In the genomic region with DNA sequence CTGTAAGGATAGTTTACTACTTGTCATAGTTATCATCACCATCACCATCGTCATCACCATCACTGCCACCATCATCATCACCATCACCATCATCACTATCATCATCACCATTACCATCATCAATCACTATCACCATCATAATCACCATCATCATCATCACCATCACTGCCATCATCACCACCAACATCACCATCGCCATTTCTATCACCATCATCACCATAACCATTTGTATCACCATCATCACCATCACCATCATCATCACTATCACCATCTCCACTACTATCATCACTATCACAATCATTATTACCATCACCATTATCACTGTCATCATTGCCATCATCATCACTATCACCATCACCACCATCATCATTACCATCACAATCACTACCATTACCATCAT, we compare ENCODE assay signal across 22 cellular contexts.
DNase-seq lines count a peak whose midpoint lies in the region; ATAC-seq, FAIRE-seq and TF ChIP-seq lines count a peak whose summit lies in the region.
"Had no signal": no experiment of that assay in that cellular context is flagged by ENCODE, and none has a peak within 500 bp of the region (broad histone marks: within the 10 kb centered on the region; RNA-seq: fewer than 3 reads in every experiment).

No MANE protein-coding gene starts in this region.

- FAIRE-seq in HepG2 (lab: Jason Lieb, UNC) (no peak), K562 (lab: Jason Lieb, UNC) (no peak)
- FAIRE-seq: A549, D721Med, G401.6, GM12892, GM19239 had no signal

- no peaks in the 10 kb centered on the region for H3K4me1 Mint-ChIP-seq in T-cell
- H3K4me1 Mint-ChIP-seq: B cell had no signal

- H4K8ac ChIP-seq in mesenchymal stem cell (ENCODE audit: low read length): no peak overlapping the region

- 0% methylated on average over 2 of the region's 2 CpGs for WGBS in HepG2 (ENCODE audit: low lambda C conversion rate)
- 17% methylated on average over 2 of the region's 2 CpGs for WGBS in right lobe of liver (ENCODE audit: insufficient coverage, low coverage, low lambda C conversion rate, missing lambda C conversion rate)
- WGBS in K562 (ENCODE audit: insufficient coverage, low coverage, missing lambda C conversion rate): 8% methylated on average over 2 of the region's 2 CpGs
- 42% methylated on average over 2 of the region's 2 CpGs for WGBS in mesenchymal stem cell

- H3K27me3 Mint-ChIP-seq in T-cell: no peaks in the 10 kb centered on the region
- H3K27me3 Mint-ChIP-seq: B cell; CD4-positive, alpha-beta T cell had no signal

- no peak for DNase-seq in HepG2 (ENCODE audit: low spot score)
- DNase-seq in right lobe of liver: no peak
- DNase-seq in K562 (ENCODE audit: extremely low read depth in 1 of 4, low spot score in 3 of 4): no peak
- DNase-seq in mesenchymal stem cell: no peak
- no peak for DNase-seq in medulla oblongata (ENCODE audit: extremely low spot score)
- DNase-seq in T-cell: no peak
- DNase-seq: AML-193; Caco-2; Calu3; CD4-positive, alpha-beta T cell; CD8-positive, alpha-beta T cell; DMS79 treated with DMSO at 0.1 percent for 48 hours; GF-D8 had no signal

- no peak overlapping the region for H2BK5ac ChIP-seq in mesenchymal stem cell (ENCODE audit: low read depth, low read length, poor library complexity, severe bottlenecking)

- H3K4me2 ChIP-seq in HepG2 (ENCODE audit: low read depth, low read length) (no peak overlapping the region), K562 (ENCODE audit: insufficient read depth, low read length) (no peak overlapping the region), mesenchymal stem cell (ENCODE audit: low read length, poor library complexity, severe bottlenecking) (no peak overlapping the region)
- H3K4me2 ChIP-seq: A549; BLaER1 treated with 17β-estradiol and CSF1 and Interleukin-3, amounts not matched to agents 10 nM and 100 nM had no signal

- H3K9ac ChIP-seq in HepG2 (ENCODE audit: insufficient read depth, low read depth, low read length) (no peak overlapping the region), K562 (ENCODE audit: insufficient read depth in 1 of 2, low read depth in 2 of 2, low read length in 2 of 2) (no peak overlapping the region), mesenchymal stem cell (ENCODE audit: low read length) (no peak overlapping the region)
- H3K9ac ChIP-seq: BLaER1 treated with 17β-estradiol and CSF1 and Interleukin-3, amounts not matched to agents 10 nM and 100 nM had no signal

- H4K20me1 ChIP-seq in HepG2 (ENCODE audit: insufficient read depth, low read length) (no peaks in the 10 kb centered on the region), K562 (replicated peaks; ENCODE audit: control insufficient read depth, insufficient read depth, low read length) (no peaks in the 10 kb centered on the region)
- H4K20me1 ChIP-seq: BLaER1 treated with 17β-estradiol and CSF1 and Interleukin-3, amounts not matched to agents 10 nM and 100 nM had no signal

- no peak for TF ChIP-seq EP300 in HepG2 (IDR thresholded peaks at IDR 0.05; ENCODE audit: low read depth in 2 of 2, low read length in 2 of 2)
- no peak for TF ChIP-seq EP300 in HepG2 (CRISPR knock-in tag; IDR thresholded peaks at IDR 0.05; ENCODE audit: borderline replicate concordance)
- no peak for TF ChIP-seq EP300 in K562 (IDR thresholded peaks at IDR 0.05; ENCODE audit: low read length)

- no peak overlapping the region for H2AK5ac ChIP-seq in mesenchymal stem cell (ENCODE audit: low read length, severe bottlenecking)

- H2BK15ac ChIP-seq in mesenchymal stem cell (ENCODE audit: low read depth, poor library complexity, severe bottlenecking): no peak overlapping the region

- H3K36me3 ChIP-seq in HepG2 (replicated peaks in 1 of 2; ENCODE audit: control insufficient read depth in 1 of 2, insufficient read depth in 2 of 2, low read length in 2 of 2) (no peaks in the 10 kb centered on the region), right lobe of liver (no peaks in the 10 kb centered on the region), K562 (ENCODE audit: control insufficient read depth, insufficient read depth, low read length) (no peaks in the 10 kb centered on the region), mesenchymal stem cell (ENCODE audit: control insufficient read depth in 1 of 2, insufficient read depth in 2 of 2, low read depth in 1 of 2, low read length in 2 of 2) (no peaks in the 10 kb centered on the region)
- H3K36me3 ChIP-seq: BLaER1 treated with 17β-estradiol and CSF1 and Interleukin-3, amounts not matched to agents 10 nM and 100 nM had no signal

- no peak overlapping the region for H2BK120ac ChIP-seq in mesenchymal stem cell (ENCODE audit: low read depth, low read length)

- H3K9me3 ChIP-seq in HepG2 (ENCODE audit: low read length) (no peaks in the 10 kb centered on the region), right lobe of liver (peaks cover 0 to 6% (median 0%) of the 10 kb centered on the region in 4 donors), K562 (replicated peaks; ENCODE audit: control insufficient read depth, insufficient read depth, low read depth, low read length) (no peaks in the 10 kb centered on the region), mesenchymal stem cell (ENCODE audit: control insufficient read depth, low read length) (peaks cover 11% of the 10 kb centered on the region)

- H3K4ac ChIP-seq in mesenchymal stem cell (ENCODE audit: low read depth in 1 of 2, low read length in 2 of 2): no peak overlapping the region

- no peaks in the 10 kb centered on the region for H3K4me1 ChIP-seq in HepG2 (ENCODE audit: insufficient read depth, low read length)
- H3K4me1 ChIP-seq in right lobe of liver: no peaks in the 10 kb centered on the region
- no peaks in the 10 kb centered on the region; a peak in 1 of 5 replicates for H3K4me1 ChIP-seq in K562 (replicated peaks in 1 of 2; ENCODE audit: control insufficient read depth in 2 of 2, insufficient read depth in 2 of 2, low read length in 2 of 2)
- no peaks in the 10 kb centered on the region for H3K4me1 ChIP-seq in mesenchymal stem cell (ENCODE audit: control insufficient read depth, insufficient read depth, low read depth, low read length)
- H3K4me1 ChIP-seq: A549, Caco-2 had no signal

- TF ChIP-seq POLR2A in HepG2 (IDR thresholded peaks at IDR 0.05; ENCODE audit: insufficient read depth in 1 of 2, low read depth in 2 of 2, low read length in 2 of 2) (no peak), right lobe of liver (IDR thresholded peaks at IDR 0.05) (no peak), K562 (conservative IDR thresholded peaks at IDR 0.05) (no peak)

- CTCF ChIA-PET in HepG2 (lab: Yijun Ruan, JAX; ENCODE audit: low intra/inter-chr PET ratio, low total read pairs) (no interaction called here), K562 (lab: Yijun Ruan, JAX; ENCODE audit: low intra/inter-chr PET ratio) (no interaction called here), T-cell (lab: Charles Lee) (no interaction called here)

- TF ChIP-seq RAD21 in HepG2 (CRISPR knock-in tag; IDR thresholded peaks at IDR 0.05) (no peak), K562 (CRISPR knock-in tag; conservative IDR thresholded peaks at IDR 0.05 in 1 of 2, IDR thresholded peaks at IDR 0.05 in 1 of 2) (no peak)

- TF ChIP-seq CTCF in HepG2 (CRISPR knock-in tag; IDR thresholded peaks at IDR 0.05) (no peak), right lobe of liver (IDR thresholded peaks at IDR 0.05) (no peak), K562 (IDR thresholded peaks at IDR 0.05 in 2 of 3, conservative IDR thresholded peaks at IDR 0.05 in 1 of 3; ENCODE audit: insufficient read depth in 2 of 3, low read depth in 1 of 3, low read length in 3 of 3) (no peak)

- H3K79me2 ChIP-seq in HepG2 (ENCODE audit: insufficient read depth, low read length) (no peaks in the 10 kb centered on the region), K562 (ENCODE audit: control insufficient read depth, insufficient read depth, low read length) (no peaks in the 10 kb centered on the region)

- no peak overlapping the region for H3K4me3 ChIP-seq in HepG2 (replicated peaks in 1 of 3; ENCODE audit: insufficient read depth in 1 of 3, low read depth in 2 of 3, low read length in 3 of 3)
- H3K4me3 ChIP-seq in right lobe of liver: no peak overlapping the region
- H3K4me3 ChIP-seq in K562: no peak overlapping the region
- H3K4me3 ChIP-seq in mesenchymal stem cell (ENCODE audit: insufficient read depth in 1 of 2, low read depth in 1 of 2, low read length in 2 of 2): no peak overlapping the region
- H3K4me3 ChIP-seq: A549; BLaER1 treated with 17β-estradiol and CSF1 and Interleukin-3, amounts not matched to agents 10 nM and 100 nM had no signal

- no peak overlapping the region for H3K18ac ChIP-seq in mesenchymal stem cell (ENCODE audit: low read depth in 1 of 2, low read length in 2 of 2)

- no peak overlapping the region for H3K23ac ChIP-seq in mesenchymal stem cell (ENCODE audit: low read length in 2 of 2)

- intact Hi-C loops in HepG2 (cut with micrococcal nuclease; ENCODE audit: unreplicated experiment): no loop called here
- intact Hi-C loops in right lobe of liver (cut with DNase I): no loop called here
- intact Hi-C loops in K562 (cut with micrococcal nuclease): loop anchor here (10.0 kb wide), 1 partner anchor 63 kb away; no protein-coding TSS in a partner anchor

- H3K27ac Mint-ChIP-seq in T-cell: no peak overlapping the region
- H3K27ac Mint-ChIP-seq: B cell; CD4-positive, alpha-beta T cell; CD8-positive, alpha-beta T cell had no signal

- H2AFZ ChIP-seq in HepG2 (ENCODE audit: low read length) (no peak overlapping the region), K562 (ENCODE audit: low read depth, low read length) (no peak overlapping the region), mesenchymal stem cell (ENCODE audit: low read depth, low read length) (no peak overlapping the region)

- H3K79me1 ChIP-seq in mesenchymal stem cell (replicated peaks; ENCODE audit: low read length, poor library complexity, severe bottlenecking): no peaks in the 10 kb centered on the region

- no peak overlapping the region for H3K14ac ChIP-seq in mesenchymal stem cell (ENCODE audit: low read length in 2 of 2)

- POLR2A ChIA-PET in HepG2 (lab: Yijun Ruan, JAX) (no interaction called here), K562 (lab: Yijun Ruan, JAX) (no interaction called here), T-cell (lab: Charles Lee) (no interaction called here)

- H3K27ac ChIP-seq in HepG2 (ENCODE audit: extremely low read length, insufficient read depth, low read length) (no peak overlapping the region), right lobe of liver (no peak overlapping the region), K562 (ENCODE audit: extremely low read depth, low read depth, low read length) (no peak overlapping the region), mesenchymal stem cell (ENCODE audit: low read length, poor library complexity, severe bottlenecking) (no peak overlapping the region)
- H3K27ac ChIP-seq: 22Rv1; A549; BLaER1 treated with 17β-estradiol and CSF1 and Interleukin-3, amounts not matched to agents 10 nM and 100 nM; C4-2B had no signal

- no peaks in the 10 kb centered on the region for H3K9me1 ChIP-seq in K562 (ENCODE audit: control insufficient read depth, insufficient read depth, low read length)

- ATAC-seq in HepG2 (no peak), right lobe of liver (no peak), K562 (no peak), T-cell (replicated peaks in 1 of 4) (no peak)
- ATAC-seq: A549; CD8-positive, alpha-beta T cell had no signal

- peaks cover 14 to 19% (median 16%) of the 10 kb centered on the region in 3 donors for H3K9me3 Mint-ChIP-seq in T-cell

- no peak overlapping the region for H3K4me3 Mint-ChIP-seq in T-cell
- H3K4me3 Mint-ChIP-seq: B cell; CD4-positive, alpha-beta T cell; CD8-positive, alpha-beta T cell had no signal

- BruUV-seq in HepG2 (replicated peaks; lab: Mats Ljungman, UMichigan) (no TSS peak), K562 (replicated peaks; lab: Mats Ljungman, UMichigan) (no TSS peak)

- in situ Hi-C loops in HepG2 (cut with HindIII; ENCODE audit: extremely low pct_ligation_motif_present, low pct_unique_long_range_greater_than_20kb) (no loop called here), K562 (cut with MboI) (no loop called here)

- H3K36me3 Mint-ChIP-seq in T-cell: no peaks in the 10 kb centered on the region
- H3K36me3 Mint-ChIP-seq: CD8-positive, alpha-beta T cell had no signal

- H4K91ac ChIP-seq in mesenchymal stem cell (ENCODE audit: low read length): peak overlapping the region; percentile 35

- H3K27me3 ChIP-seq in HepG2 (ENCODE audit: control insufficient read depth in 1 of 2, insufficient read depth in 2 of 2, low read length in 2 of 2) (peaks cover 0 to 1% of the 10 kb centered on the region in 2 experiments; a peak in 1 of 5 replicates), right lobe of liver (no peaks in the 10 kb centered on the region), K562 (ENCODE audit: control insufficient read depth in 2 of 2, insufficient read depth in 2 of 2, low read length in 2 of 2) (no peaks in the 10 kb centered on the region), mesenchymal stem cell (ENCODE audit: control insufficient read depth in 1 of 2, insufficient read depth in 1 of 2, low read length in 2 of 2) (no peaks in the 10 kb centered on the region)
- H3K27me3 ChIP-seq: BLaER1 treated with 17β-estradiol and CSF1 and Interleukin-3, amounts not matched to agents 10 nM and 100 nM had no signal

- no peak overlapping the region for H2BK12ac ChIP-seq in mesenchymal stem cell (ENCODE audit: low read length in 2 of 2)
